Comparison of ENCODE assay signal across 8 cellular contexts in the genomic region with DNA sequence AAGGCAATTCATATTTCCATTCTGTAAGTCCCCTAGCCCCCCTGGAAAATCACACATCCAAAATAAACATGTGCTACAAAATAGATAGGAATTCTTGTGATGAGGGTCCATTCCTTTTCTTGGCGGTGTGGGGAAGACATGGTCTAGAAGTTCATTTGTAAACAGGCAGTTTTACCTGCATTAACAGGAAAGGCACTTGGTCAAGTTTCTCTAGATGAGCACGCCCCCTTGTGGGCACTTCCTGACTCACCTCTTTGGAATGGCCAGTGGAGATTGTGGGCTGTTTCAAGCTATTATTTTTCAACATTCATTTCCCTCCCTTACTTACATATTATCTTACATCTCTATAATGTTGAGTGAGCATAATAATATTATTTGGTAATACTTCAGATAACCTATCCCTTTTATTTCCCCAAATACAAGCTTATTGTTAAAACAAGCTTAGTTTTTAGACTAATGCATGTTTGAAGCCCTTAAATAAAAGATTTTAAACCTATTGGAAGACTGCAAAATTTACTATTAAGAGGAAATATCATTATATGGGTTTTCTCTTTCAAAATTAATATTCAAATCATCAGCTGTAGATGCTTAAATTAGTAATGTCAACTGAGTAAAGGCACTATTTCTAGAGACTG.
DNase-seq lines count a peak whose midpoint lies in the region; ATAC-seq and TF ChIP-seq lines count a peak whose summit lies in the region.

No MANE protein-coding gene starts in this region.

- intact Hi-C loops in A673 (cut with micrococcal nuclease; ENCODE audit: unreplicated experiment): loop anchor here (1.0 to 5.0 kb wide), 4 partner anchors 88 to 619 kb away; no protein-coding TSS in a partner anchor

- no TSS peak for BruUV-seq in A673 (replicated peaks; lab: Mats Ljungman, UMichigan)

- peaks cover 16% of the 10 kb centered on the region for H3K4me1 ChIP-seq in A673 (ENCODE audit: insufficient read depth, low read length, poor library complexity, severe bottlenecking)
- H3K4me1 ChIP-seq in effector memory CD4-positive, alpha-beta T cell (ENCODE audit: control insufficient read depth, insufficient read depth, low read length, poor library complexity, severe bottlenecking): no peaks in the 10 kb centered on the region

- TF ChIP-seq CTCF in A673 (conservative IDR thresholded peaks at IDR 0.05; ENCODE audit: low read depth, low read length) (peak; percentile 90), GM13977 (IDR thresholded peaks at IDR 0.05; ENCODE audit: extremely low read depth, insufficient read depth, missing control alignments) (peak; percentile 84), mesothelial cell of epicardium (IDR thresholded peaks at IDR 0.05; ENCODE audit: unreplicated experiment) (peak; percentile 78)

- peaks cover 9% of the 10 kb centered on the region for H3K4me1 Mint-ChIP-seq in mesothelial cell of epicardium

- in situ Hi-C loops in GM13977 (cut with MboI; ENCODE audit: low pct_unique_long_range_greater_than_20kb, low sequenced_read_pairs, unreplicated experiment): no loop called here

- H3K27ac Mint-ChIP-seq in mesothelial cell of epicardium: no peak overlapping the region

- DNase-seq in A673 (ENCODE audit: low spot score): peak; percentile 81
- peak; percentile 28 for DNase-seq in GM13977 (ENCODE audit: low spot score)
- DNase-seq in NCI-H460 (ENCODE audit: extremely low read depth, low read depth): peak; percentile 69
- peak; percentile 79 to 82 for DNase-seq in activated CD4-positive, alpha-beta T cell treated with anti-CD3 and anti-CD28 coated beads, Interleukin-2, amount 50 U/mL, for 48 hours
- DNase-seq in effector memory CD4-positive, alpha-beta T cell: peak; percentile 8 to 38 (median 9)
- DNase-seq in mesothelial cell of epicardium (ENCODE audit: low spot score in 2 of 2, unreplicated experiment in 2 of 2): peak; percentile 71 to 89
- DNase-seq in stimulated activated CD8-positive, alpha-beta memory T cell treated with anti-CD3 and anti-CD28 coated beads, Interleukin-4, amount 100 ng/mL, for 24 hours (ENCODE audit: low read depth): peak; percentile 58

- no peaks in the 10 kb centered on the region for H3K9me3 ChIP-seq in A673 (ENCODE audit: low read depth, low read length, poor library complexity, severe bottlenecking)
- H3K9me3 ChIP-seq in effector memory CD4-positive, alpha-beta T cell (ENCODE audit: control insufficient read depth, low read length): no peaks in the 10 kb centered on the region

- H3K36me3 Mint-ChIP-seq in mesothelial cell of epicardium: no peaks in the 10 kb centered on the region

- H3K4me3 ChIP-seq in A673 (ENCODE audit: low read depth, low read length, poor library complexity, severe bottlenecking): no peak overlapping the region
- H3K4me3 ChIP-seq in effector memory CD4-positive, alpha-beta T cell (ENCODE audit: insufficient read depth, low read depth, low read length, poor library complexity, severe bottlenecking): no peak overlapping the region

- no peaks in the 10 kb centered on the region for H3K36me3 ChIP-seq in A673 (ENCODE audit: insufficient read depth, low read length, poor library complexity, severe bottlenecking)
- no peaks in the 10 kb centered on the region for H3K36me3 ChIP-seq in effector memory CD4-positive, alpha-beta T cell (ENCODE audit: control insufficient read depth, insufficient read depth, low read length)

- no peak overlapping the region for H3K4me3 Mint-ChIP-seq in mesothelial cell of epicardium

- CTCF ChIA-PET in A673 (lab: Charles Lee): interaction anchor here (0.5 to 2.0 kb wide), 17 partner anchors 12 to 622 kb away, joined by 3 to 31 read pairs (median 5); no protein-coding TSS in a partner anchor

- no peaks in the 10 kb centered on the region for H3K27me3 ChIP-seq in A673 (replicated peaks; ENCODE audit: insufficient read depth, low read depth, low read length, poor library complexity)
- H3K27me3 ChIP-seq in effector memory CD4-positive, alpha-beta T cell (replicated peaks; ENCODE audit: control insufficient read depth, insufficient read depth, low read length, poor library complexity, severe bottlenecking): no peaks in the 10 kb centered on the region

- POLR2A ChIA-PET in A673 (lab: Charles Lee; ENCODE audit: low non-redundant PET): no interaction called here

- no peaks in the 10 kb centered on the region for H3K27me3 Mint-ChIP-seq in mesothelial cell of epicardium (ENCODE audit: low read depth)

- no peaks in the 10 kb centered on the region for H3K9me3 Mint-ChIP-seq in mesothelial cell of epicardium

- peak; percentile 48 for ATAC-seq in HG03108 (IDR thresholded peaks at IDR 0.05; ENCODE audit: unreplicated experiment)

- no peak overlapping the region for H3K27ac ChIP-seq in A673 (ENCODE audit: low read depth, low read length, poor library complexity, severe bottlenecking)
- H3K27ac ChIP-seq in effector memory CD4-positive, alpha-beta T cell (ENCODE audit: insufficient read depth, low read length, poor library complexity, severe bottlenecking): no peak overlapping the region

Comparison
In these comparisons a context has a peak if more than half of its experiments do, and no peak if none do; other contexts are left out.
1. DNase-seq: peak in every context shown above with its lines; median percentile 81 in A673; 80 in activated CD4-positive, alpha-beta T cell treated with anti-CD3 and anti-CD28 coated beads, Interleukin-2, amount 50 U/mL, for 48 hours; 80 in mesothelial cell of epicardium; 69 in NCI-H460; 58 in stimulated activated CD8-positive, alpha-beta memory T cell treated with anti-CD3 and anti-CD28 coated beads, Interleukin-4, amount 100 ng/mL, for 24 hours; 28 in GM13977; 9 in effector memory CD4-positive, alpha-beta T cell.